Comparison of ENCODE assay signal across 9 cellular contexts in the genomic region with DNA sequence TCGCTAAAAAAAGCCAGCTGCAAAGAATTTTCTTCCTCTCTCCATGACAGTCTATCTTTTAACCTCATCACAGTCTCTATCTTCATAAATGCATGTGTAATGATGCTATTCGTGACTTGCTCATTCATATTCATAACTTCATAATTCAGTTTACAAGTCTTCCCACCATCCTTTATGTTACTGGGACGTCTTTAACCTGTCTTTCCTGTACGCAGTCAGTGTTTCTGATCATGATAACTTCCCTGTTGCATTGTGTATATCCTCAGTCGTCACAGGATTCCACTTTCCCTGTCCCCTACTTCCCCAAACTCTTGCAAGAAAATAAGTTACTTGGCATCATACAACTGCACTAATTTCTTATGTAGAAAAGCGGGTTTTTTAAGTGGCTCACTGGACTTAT.
DNase-seq lines count a peak whose midpoint lies in the region; ATAC-seq and TF ChIP-seq lines count a peak whose summit lies in the region.
"Had no signal": no experiment of that assay in that cellular context is flagged by ENCODE, and none has a peak within 500 bp of the region (broad histone marks: within the 10 kb centered on the region; RNA-seq: fewer than 3 reads in every experiment).

No MANE protein-coding gene starts in this region.

- intact Hi-C loops in sigmoid colon (cut with DNase I) = loop anchor here (2.0 to 5.0 kb wide), 2 partner anchors 50 to 208 kb away; no protein-coding TSS in a partner anchor

- H3K4me1 ChIP-seq in sigmoid colon = peaks cover 0 to 46% (median 23%) of the 10 kb centered on the region in 4 donors

- peak; percentile 3 for DNase-seq in GM03348 (ENCODE audit: low spot score)
- peak; percentile 59 for DNase-seq in OCI-M1 (lab: John Stamatoyannopoulos, UW)
- no peak for DNase-seq in epithelial cell of proximal tubule (ENCODE audit: low read depth)
- no peak for DNase-seq in sigmoid colon
- DNase-seq in H7 = no peak
- DNase-seq: glutamatergic neuron had no signal

- no peaks in the 10 kb centered on the region for H3K9me3 ChIP-seq in sigmoid colon

- no peak overlapping the region for H3K27ac ChIP-seq in sigmoid colon

- H3K27me3 ChIP-seq in sigmoid colon (no peaks in the 10 kb centered on the region), H7 (ENCODE audit: control insufficient read depth, insufficient read depth, low read length) (no peaks in the 10 kb centered on the region)

- WGBS in sigmoid colon, 2 donors = 71 to 82% methylated on average over 6 of the region's 6 CpGs

- ATAC-seq in activated CD4-positive, CD25-positive, alpha-beta regulatory T cell treated with anti-CD3 and anti-CD28 coated beads, Interleukin-2, amount 50 U/mL, for 24 hours = no peak
- ATAC-seq in GM18498 (IDR thresholded peaks at IDR 0.05; ENCODE audit: unreplicated experiment) (no peak), HG03521 (IDR thresholded peaks at IDR 0.05; ENCODE audit: unreplicated experiment) (no peak)

- no peak for TF ChIP-seq POLR2A in sigmoid colon (IDR thresholded peaks at IDR 0.05)

- H3K36me3 ChIP-seq in sigmoid colon = no peaks in the 10 kb centered on the region
- no peaks in the 10 kb centered on the region for H3K36me3 ChIP-seq in H7 (replicated peaks; ENCODE audit: control insufficient read depth, insufficient read depth, low read length)

- TF ChIP-seq CTCF in epithelial cell of proximal tubule (conservative IDR thresholded peaks at IDR 0.05; ENCODE audit: low read depth, low read length) = no peak
- TF ChIP-seq CTCF in sigmoid colon (IDR thresholded peaks at IDR 0.05) = no peak

- peak overlapping the region; percentile 74 for H3K4me3 ChIP-seq in epithelial cell of proximal tubule (ENCODE audit: low read depth, low read length)
- peak overlapping the region in 3 of 4 donors; percentile 70 to 75 (median 70) for H3K4me3 ChIP-seq in sigmoid colon
- no peak overlapping the region for H3K4me3 ChIP-seq in H7 (ENCODE audit: insufficient read depth, low read depth, low read length)

- no peak for TF ChIP-seq EP300 in sigmoid colon (IDR thresholded peaks at IDR 0.05)

Comparison
In these comparisons a context has a peak if more than half of its experiments do, and no peak if none do; other contexts are left out.
1. DNase-seq: peak in GM03348 (single experiment) and OCI-M1 (single experiment); none in epithelial cell of proximal tubule (single experiment), sigmoid colon (single experiment) and H7 (single experiment).